In the genomic region with DNA sequence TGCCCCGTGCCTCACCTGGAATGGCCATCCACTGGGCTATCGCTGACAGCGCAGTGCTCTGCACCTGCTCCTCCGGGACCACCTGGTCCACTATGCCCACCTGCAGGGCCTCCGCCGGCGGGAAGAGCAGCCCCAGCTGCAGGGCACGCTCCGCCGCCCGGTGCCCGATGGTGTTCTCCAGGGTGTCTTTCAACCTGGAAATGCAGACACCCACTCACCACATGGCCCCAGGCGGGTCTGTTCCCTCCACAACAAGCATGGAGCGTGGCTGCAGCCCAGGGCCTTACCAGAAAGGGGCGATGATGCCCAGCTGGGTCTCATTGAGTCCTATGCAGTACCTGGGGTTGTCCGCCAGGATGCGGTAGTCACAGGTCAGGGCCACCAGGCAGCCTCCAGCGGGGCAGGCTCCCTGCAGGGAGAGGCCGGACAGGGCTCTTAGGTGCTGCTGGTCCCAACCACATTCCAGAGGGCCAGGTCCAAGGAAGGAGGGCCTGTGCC, we compare ENCODE assay signal across 1 cellular context.
TF ChIP-seq lines count a peak whose summit lies in the region.

No MANE protein-coding gene starts in this region.

TF ChIP-seq in HepG2, 621 proteins besides CTCF, POLR2A, EP300 and RAD21:
- TF ChIP-seq AGO2 (optimal IDR thresholded peaks at IDR 0.05; ENCODE audit: low read depth, low read length) (peak; percentile 76), RBFOX2 (IDR thresholded peaks at IDR 0.05; ENCODE audit: low read depth, low read length) (peak; percentile 40; the same call in 1 of the 2 replicates), GATA4 (IDR thresholded peaks at IDR 0.05; ENCODE audit: borderline replicate concordance, low read depth) (no peak)
- TF ChIP-seq, protein P1, sequence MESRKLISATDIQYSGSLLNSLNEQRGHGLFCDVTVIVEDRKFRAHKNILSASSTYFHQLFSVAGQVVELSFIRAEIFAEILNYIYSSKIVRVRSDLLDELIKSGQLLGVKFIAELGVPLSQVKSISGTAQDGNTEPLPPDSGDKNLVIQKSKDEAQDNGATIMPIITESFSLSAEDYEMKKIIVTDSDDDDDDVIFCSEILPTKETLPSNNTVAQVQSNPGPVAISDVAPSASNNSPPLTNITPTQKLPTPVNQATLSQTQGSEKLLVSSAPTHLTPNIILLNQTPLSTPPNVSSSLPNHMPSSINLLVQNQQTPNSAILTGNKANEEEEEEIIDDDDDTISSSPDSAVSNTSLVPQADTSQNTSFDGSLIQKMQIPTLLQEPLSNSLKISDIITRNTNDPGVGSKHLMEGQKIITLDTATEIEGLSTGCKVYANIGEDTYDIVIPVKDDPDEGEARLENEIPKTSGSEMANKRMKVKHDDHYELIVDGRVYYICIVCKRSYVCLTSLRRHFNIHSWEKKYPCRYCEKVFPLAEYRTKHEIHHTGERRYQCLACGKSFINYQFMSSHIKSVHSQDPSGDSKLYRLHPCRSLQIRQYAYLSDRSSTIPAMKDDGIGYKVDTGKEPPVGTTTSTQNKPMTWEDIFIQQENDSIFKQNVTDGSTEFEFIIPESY (CRISPR knock-in tag; IDR thresholded peaks at IDR 0.05), result 0 out of 2 replicates have a peak, but pooled peaks have one; percentile 49
